16 cellular contexts compared by ENCODE assay signal in the genomic region with DNA sequence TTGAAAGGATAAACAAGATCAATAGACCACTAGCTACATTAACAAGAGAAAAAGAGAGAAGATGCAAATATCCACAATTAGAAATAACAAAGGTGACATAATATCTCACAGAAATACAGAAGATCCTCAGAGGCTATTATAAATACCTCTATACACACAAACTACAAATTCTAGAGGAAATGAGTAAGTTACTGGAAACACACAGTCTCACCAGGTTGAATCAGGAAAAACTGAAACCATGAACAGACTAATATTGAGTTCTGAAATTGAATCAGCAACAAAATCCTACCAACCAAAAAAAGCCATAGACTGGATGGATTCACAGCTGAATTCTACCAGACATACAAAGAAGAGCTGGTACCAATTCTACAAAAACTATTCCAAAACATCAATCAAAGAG.
A peak's percentile ranks its signal among the peaks of the same experiment; 100 is the strongest.
DNase-seq lines count a peak whose midpoint lies in the region; ATAC-seq and TF ChIP-seq lines count a peak whose summit lies in the region.
"Had no signal": no experiment of that assay in that cellular context is flagged by ENCODE, and none has a peak within 500 bp of the region (broad histone marks: within the 10 kb centered on the region; RNA-seq: fewer than 3 reads in every experiment).

No MANE protein-coding gene starts in this region.

- peaks cover 26% of the 10 kb centered on the region for H3K9me3 Mint-ChIP-seq in activated T-cell treated with anti-CD3 and anti-CD28 coated beads, Interleukin-2, amount 50 U/mL, for 24 hours
- peaks cover 8 to 26% (median 11%) of the 10 kb centered on the region in 3 donors for H3K9me3 Mint-ChIP-seq in T-cell

- peaks cover 1% of the 10 kb centered on the region for H3K36me3 Mint-ChIP-seq in activated T-cell treated with anti-CD3 and anti-CD28 coated beads, Interleukin-2, amount 50 U/mL, for 24 hours (ENCODE audit: low read depth)
- H3K36me3 Mint-ChIP-seq in T-cell = no peaks in the 10 kb centered on the region

- peaks cover 19% of the 10 kb centered on the region for H3K4me1 Mint-ChIP-seq in activated T-cell treated with anti-CD3 and anti-CD28 coated beads, Interleukin-2, amount 50 U/mL, for 24 hours (ENCODE audit: low read depth)
- no peaks in the 10 kb centered on the region for H3K4me1 Mint-ChIP-seq in T-cell

- no peak for TF ChIP-seq CTCF in PC-3 (conservative IDR thresholded peaks at IDR 0.05; ENCODE audit: low read depth, low read length)
- TF ChIP-seq CTCF in body of pancreas (IDR thresholded peaks at IDR 0.05) = no peak

- ATAC-seq in GM18868 (IDR thresholded peaks at IDR 0.05; ENCODE audit: unreplicated experiment) (peak; percentile 51), PC-3 (no peak; the same call in 1 of the 2 replicates), T-cell (replicated peaks in 1 of 4) (no peak), body of pancreas (no peak)
- ATAC-seq: HCT116 had no signal

- BruUV-seq in PC-3 (replicated peaks; lab: Mats Ljungman, UMichigan) = no TSS peak

- H3K4me1 ChIP-seq in PC-3 (ENCODE audit: insufficient read depth, low read length) = peaks cover 28% of the 10 kb centered on the region
- H3K4me1 ChIP-seq in body of pancreas = no peaks in the 10 kb centered on the region
- H3K4me1 ChIP-seq: Peyer's patch had no signal

- H3K27me3 Mint-ChIP-seq in activated T-cell treated with anti-CD3 and anti-CD28 coated beads, Interleukin-2, amount 50 U/mL, for 24 hours = peaks cover 56% of the 10 kb centered on the region
- peaks cover 8% of the 10 kb centered on the region in 2 donors for H3K27me3 Mint-ChIP-seq in T-cell

- CTCF ChIA-PET in PC-3 (lab: Charles Lee) (no interaction called here), T-cell (lab: Charles Lee) (interaction anchor here in 1 of 2 donors (0.6 kb wide), 1 partner anchor 1501 kb away, joined by 4 read pairs; no protein-coding TSS in a partner anchor)

- H3K27me3 ChIP-seq in PC-3 (ENCODE audit: low read length) = no peaks in the 10 kb centered on the region
- no peaks in the 10 kb centered on the region for H3K27me3 ChIP-seq in body of pancreas
- H3K27me3 ChIP-seq: Peyer's patch had no signal

- no peak for DNase-seq in activated T-cell treated with anti-CD3 and anti-CD28 coated beads, Interleukin-2, amount 50 U/mL, for 24 hours
- DNase-seq in activated T-cell treated with anti-CD3 and anti-CD28 coated beads, Interleukin-2, amount 50 U/mL, for 48 hours = no peak
- DNase-seq in PC-3 (peak; percentile 33), kidney tubule cell (ENCODE audit: low spot score) (peak; percentile 18), T-cell (no peak), body of pancreas (no peak), HuH-7 (ENCODE audit: low spot score) (no peak)
- DNase-seq: C1 segment of cervical spinal cord, Karpas-422, MM.1S, NCI-H187 treated with DMSO at 0.1 percent for 48 hours, NCI-H82, Peyer's patch, Right ventricle myocardium superior had no signal

- no peaks in the 10 kb centered on the region for H3K9me2 ChIP-seq in PC-3 (replicated peaks; ENCODE audit: low read length)

- intact Hi-C loops in PC-3 (cut with micrococcal nuclease) (no loop called here), body of pancreas (cut with DNase I) (no loop called here)

- H3F3A ChIP-seq in PC-3 (ENCODE audit: low read length, unreplicated experiment) = no peaks in the 10 kb centered on the region

- no peaks in the 10 kb centered on the region for H4K20me1 ChIP-seq in PC-3 (ENCODE audit: low read length)

- TF ChIP-seq POLR2A in body of pancreas (IDR thresholded peaks at IDR 0.05) = no peak

- no peak overlapping the region for H3K9ac ChIP-seq in PC-3 (ENCODE audit: low read length)

- H3K79me2 ChIP-seq in PC-3 (ENCODE audit: low read length) = no peaks in the 10 kb centered on the region

- H3K36me3 ChIP-seq in PC-3 (ENCODE audit: low read depth, low read length) (no peaks in the 10 kb centered on the region; the same call in 1 of the 2 replicates), body of pancreas (replicated peaks in 1 of 2; ENCODE audit: insufficient read depth in 1 of 2, low read depth in 2 of 2) (no peaks in the 10 kb centered on the region)
- H3K36me3 ChIP-seq: Peyer's patch had no signal

- H3K27ac ChIP-seq in PC-3 (ENCODE audit: low read length) (peak overlapping the region; percentile 20), body of pancreas (no peak overlapping the region)
- H3K27ac ChIP-seq: Peyer's patch had no signal

- no peak overlapping the region for H3K4me3 Mint-ChIP-seq in activated T-cell treated with anti-CD3 and anti-CD28 coated beads, Interleukin-2, amount 50 U/mL, for 24 hours
- no peak overlapping the region for H3K4me3 Mint-ChIP-seq in T-cell

- peak overlapping the region; percentile 33 for H3K4me2 ChIP-seq in PC-3 (ENCODE audit: low read length)

- H3K4me3 ChIP-seq in PC-3 (ENCODE audit: low read length) (no peak overlapping the region), body of pancreas (no peak overlapping the region)
- H3K4me3 ChIP-seq: Peyer's patch had no signal

- no peaks in the 10 kb centered on the region for H3K9me3 ChIP-seq in PC-3 (ENCODE audit: low read length)
- no peaks in the 10 kb centered on the region for H3K9me3 ChIP-seq in body of pancreas
- H3K9me3 ChIP-seq: Peyer's patch had no signal

- POLR2A ChIA-PET in PC-3 (lab: Charles Lee; ENCODE audit: unreplicated experiment) = no interaction called here
- POLR2A ChIA-PET in T-cell (lab: Charles Lee) = no interaction called here

- no peak overlapping the region for H2AFZ ChIP-seq in PC-3 (ENCODE audit: low read length)

- H3K27ac Mint-ChIP-seq in activated T-cell treated with anti-CD3 and anti-CD28 coated beads, Interleukin-2, amount 50 U/mL, for 24 hours = peak overlapping the region; percentile 65
- no peak overlapping the region for H3K27ac Mint-ChIP-seq in T-cell

Comparison
In these comparisons a context has a peak if more than half of its experiments do, and no peak if none do; other contexts are left out.
1. DNase-seq: peak in PC-3 (single experiment) and kidney tubule cell (single experiment); none in activated T-cell treated with anti-CD3 and anti-CD28 coated beads, Interleukin-2, amount 50 U/mL, for 24 hours (single experiment), activated T-cell treated with anti-CD3 and anti-CD28 coated beads, Interleukin-2, amount 50 U/mL, for 48 hours (0 of 2), T-cell (0 of 34), body of pancreas (0 of 4) and HuH-7 (single experiment).